In genomic region chrX:96919672-96920071, GRCh38 we compare ENCODE assay signal across 29 cellular contexts. TPM values are rescaled to one million over a fixed set of nuclear protein-coding genes. Genes with fewer than 3 reads are reported as not detected.
DNase-seq lines count a peak whose midpoint lies in the region; ATAC-seq, FAIRE-seq and TF ChIP-seq lines count a peak whose summit lies in the region.
"Had no signal": no experiment of that assay in that cellular context is flagged by ENCODE, and none has a peak within 500 bp of the region (broad histone marks: within the 10 kb centered on the region; RNA-seq: fewer than 3 reads in every experiment).

No MANE protein-coding gene starts in this region.

- H3K36me3 Mint-ChIP-seq in activated T-cell treated with anti-CD3 and anti-CD28 coated beads, Interleukin-2, amount 50 U/mL, for 72 hours (ENCODE audit: insufficient read depth in 2 of 2): peaks cover 0 to 2% of the 10 kb centered on the region in 2 donors

- intact Hi-C loops in Right ventricle myocardium inferior (cut with DNase I) (no loop called here), heart right ventricle (cut with DNase I) (no loop called here)

- no peak overlapping the region for H3K27ac Mint-ChIP-seq in activated T-cell treated with anti-CD3 and anti-CD28 coated beads, Interleukin-2, amount 50 U/mL, for 72 hours
- H3K27ac Mint-ChIP-seq: CD14-positive monocyte; CD4-positive, alpha-beta memory T cell; CD4-positive, CD25-positive, alpha-beta regulatory T cell; CD8-positive, alpha-beta memory T cell had no signal

- no peaks in the 10 kb centered on the region for H3K4me1 Mint-ChIP-seq in activated T-cell treated with anti-CD3 and anti-CD28 coated beads, Interleukin-2, amount 50 U/mL, for 72 hours (ENCODE audit: low read depth)
- H3K4me1 Mint-ChIP-seq: CD4-positive, CD25-positive, alpha-beta regulatory T cell; CD8-positive, alpha-beta memory T cell had no signal

- H3K9me3 Mint-ChIP-seq in activated T-cell treated with anti-CD3 and anti-CD28 coated beads, Interleukin-2, amount 50 U/mL, for 72 hours: no peaks in the 10 kb centered on the region
- H3K9me3 Mint-ChIP-seq: CD14-positive monocyte; CD4-positive, alpha-beta memory T cell; CD4-positive, CD25-positive, alpha-beta regulatory T cell; CD8-positive, alpha-beta memory T cell had no signal

- peaks cover 6% of the 10 kb centered on the region for H3K27me3 Mint-ChIP-seq in activated T-cell treated with anti-CD3 and anti-CD28 coated beads, Interleukin-2, amount 50 U/mL, for 72 hours (ENCODE audit: low read depth)
- H3K27me3 Mint-ChIP-seq: CD4-positive, alpha-beta memory T cell; CD4-positive, CD25-positive, alpha-beta regulatory T cell; CD8-positive, alpha-beta memory T cell had no signal

- peak; percentile 19 for FAIRE-seq in frontal cortex (lab: Jason Lieb, UNC)
- FAIRE-seq: GM12878, GM12892, GM18507 had no signal

- TF ChIP-seq CTCF in heart right ventricle (IDR thresholded peaks at IDR 0.05): no peak

- DNase-seq in Right ventricle myocardium inferior (ENCODE audit: missing footprints) (peak; percentile 22), heart right ventricle (no peak), SJCRH30 (no peak), frontal cortex (ENCODE audit: low spot score in 2 of 2) (no peak)
- DNase-seq in activated T-cell treated with anti-CD3 and anti-CD28 coated beads, Interleukin-2, amount 50 U/mL, for 72 hours: no peak
- DNase-seq: ACHN; BE2C; C1 segment of cervical spinal cord; CD4-positive, alpha-beta memory T cell; CD4-positive, CD25-positive, alpha-beta regulatory T cell; CD8-positive, alpha-beta memory T cell; COR-L47; DMS 273 treated with DMSO at 0.1 percent for 48 hours; DMS153; DMS53; DMS79; DND-41; EL; GDM1 had no signal

- H3K36me3 ChIP-seq in heart right ventricle: peaks cover 0 to 19% (median 0%) of the 10 kb centered on the region in 9 donors
- H3K36me3 ChIP-seq in SJCRH30: no peaks in the 10 kb centered on the region
- H3K36me3 ChIP-seq: BE2C, BLaER1 had no signal

- no peak overlapping the region for H3K4me3 ChIP-seq in heart right ventricle
- no peak overlapping the region for H3K4me3 ChIP-seq in SJCRH30
- H3K4me3 ChIP-seq: BLaER1, GM12878 had no signal

- no peaks in the 10 kb centered on the region for H3K27me3 ChIP-seq in heart right ventricle
- no peaks in the 10 kb centered on the region for H3K27me3 ChIP-seq in SJCRH30
- H3K27me3 ChIP-seq: BE2C had no signal

- H3K4me3 Mint-ChIP-seq in activated T-cell treated with anti-CD3 and anti-CD28 coated beads, Interleukin-2, amount 50 U/mL, for 72 hours: no peak overlapping the region
- H3K4me3 Mint-ChIP-seq: CD14-positive monocyte; CD4-positive, alpha-beta memory T cell; CD4-positive, CD25-positive, alpha-beta regulatory T cell; CD8-positive, alpha-beta memory T cell had no signal

- WGBS in heart right ventricle, 2 donors: 97% methylated on average over 4 of the region's 4 CpGs

- H3K4me1 ChIP-seq in heart right ventricle (no peaks in the 10 kb centered on the region), SJCRH30 (peaks cover 3% of the 10 kb centered on the region; the same call in 1 of the 2 replicates)
- H3K4me1 ChIP-seq: BE2C, BLaER1 had no signal

- ATAC-seq in Right ventricle myocardium inferior (no peak), heart right ventricle (no peak), GM19324 (IDR thresholded peaks at IDR 0.05; ENCODE audit: low FRiP score, unreplicated experiment) (no peak), HG03521 (IDR thresholded peaks at IDR 0.05; ENCODE audit: unreplicated experiment) (no peak)
- ATAC-seq in activated T-cell treated with anti-CD3 and anti-CD28 coated beads, Interleukin-2, amount 50 U/mL, for 72 hours (replicated peaks in 1 of 2): no peak
- ATAC-seq: GM12878 had no signal

- H3K27ac ChIP-seq in heart right ventricle: no peak overlapping the region
- peak overlapping the region; percentile 9; the same call in 1 of the 2 replicates for H3K27ac ChIP-seq in SJCRH30
- H3K27ac ChIP-seq: 22Rv1, BLaER1 had no signal

- H3K9me3 ChIP-seq in heart right ventricle: no peaks in the 10 kb centered on the region
- no peaks in the 10 kb centered on the region for H3K9me3 ChIP-seq in SJCRH30 (replicated peaks)
- H3K9me3 ChIP-seq: BE2C, BLaER1 had no signal

RNA-seq across cellular contexts. Expression of gene RPA4, which starts 36.0 kb away (rescaled TPM):
- total RNA-seq in Right ventricle myocardium inferior (0.19 TPM), heart right ventricle (under 1 TPM in 7 of 10 donors, not detected in 3; 0.15 to 0.36 (median 0.17) TPM), frontal cortex (0.82 TPM)
- under 1 TPM; 0.03 to 0.15 TPM for polyA plus RNA-seq in heart right ventricle
- 0.38 and 1.0 TPM in 2 replicates for total RNA-seq in SJCRH30 (2014; rRNA removed; shearing (Covaris generic))
- under 1 TPM; 0.60 to 0.86 TPM for total RNA-seq in activated T-cell treated with anti-CD3 and anti-CD28 coated beads, Interleukin-2, amount 50 U/mL, for 72 hours
- total RNA-seq: A172, G401 had no signal
- polyA plus RNA-seq: CD8-positive, alpha-beta memory T cell had no signal
